Comparison of ENCODE assay signal across 1 cellular context in the genomic region with DNA sequence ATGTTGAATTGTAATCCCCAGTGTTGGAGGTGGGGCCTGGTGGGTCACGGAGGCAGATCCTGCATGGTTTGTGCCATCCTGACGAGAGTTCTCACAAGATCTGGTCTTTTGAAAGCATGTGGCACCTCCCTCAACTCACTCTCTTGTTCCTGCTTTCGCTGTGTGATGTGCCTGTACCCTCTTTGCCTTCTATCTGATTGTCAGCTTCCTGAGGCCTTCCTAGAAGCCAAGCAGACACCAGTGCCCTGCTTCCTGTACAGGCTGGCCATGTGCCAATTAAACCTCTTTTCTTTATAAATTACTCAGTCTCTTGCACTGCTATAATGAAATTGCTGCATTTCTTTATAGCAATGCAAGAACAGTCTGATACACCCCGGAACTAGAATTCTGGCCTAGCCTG.
TF ChIP-seq lines count a peak whose summit lies in the region.

No MANE protein-coding gene starts in this region.

TF ChIP-seq in K562, 482 proteins besides CTCF, POLR2A, EP300 and RAD21:
- TF ChIP-seq ZNF24 (IDR thresholded peaks at IDR 0.05) (no peak), NFIC (IDR thresholded peaks at IDR 0.05) (peak; percentile 65)
